Comparison of ENCODE assay signal across 1 cellular context in genomic region chrY:15973200-15973599, GRCh38.
TF ChIP-seq lines count a peak whose summit lies in the region.

No MANE protein-coding gene starts in this region.

TF ChIP-seq in HepG2, 621 proteins besides CTCF, POLR2A, EP300 and RAD21 (continued from another document):
- TF ChIP-seq ARID4A (CRISPR knock-in tag; IDR thresholded peaks at IDR 0.05; ENCODE audit: borderline replicate concordance): no peak
- TF ChIP-seq ZNF256 (CRISPR knock-in tag; conservative IDR thresholded peaks at IDR 0.05): no peak
